18 cellular contexts compared by ENCODE assay signal in the genomic region with DNA sequence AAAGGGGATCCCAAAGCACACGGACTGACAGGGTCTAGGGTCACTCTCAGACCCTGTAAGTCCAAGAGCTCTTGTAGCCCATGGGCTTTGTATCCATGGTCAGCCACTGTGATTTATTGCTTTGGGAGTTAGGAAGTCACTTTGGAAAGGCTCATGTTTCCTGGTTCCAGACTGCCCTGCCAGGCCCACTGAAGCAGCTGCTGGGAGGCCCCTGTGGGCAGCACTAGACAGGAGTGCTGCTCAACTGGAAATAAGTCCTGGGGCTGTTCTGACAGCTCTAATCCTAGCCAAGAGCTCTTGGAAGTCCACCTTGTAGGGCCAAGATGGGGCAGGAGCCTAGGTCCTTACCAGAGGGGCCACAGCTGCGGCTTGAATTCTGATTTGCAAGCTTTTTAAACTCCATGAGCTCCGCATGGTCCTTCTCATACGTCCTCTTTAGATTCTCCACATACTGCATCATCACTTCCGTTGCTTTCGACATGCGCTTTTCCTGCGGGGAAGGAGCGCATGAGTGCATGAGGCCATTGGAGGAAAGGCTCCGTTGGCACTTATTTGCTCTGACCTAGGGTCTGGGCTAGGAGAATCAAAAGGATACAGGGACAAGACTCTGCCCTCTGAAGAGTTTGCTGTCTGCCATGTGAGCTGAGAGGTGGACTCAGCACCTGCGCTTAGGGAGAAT. TPM values are rescaled to one million over a fixed set of nuclear protein-coding genes. Genes with fewer than 3 reads are reported as not detected.
DNase-seq lines count a peak whose midpoint lies in the region; ATAC-seq and TF ChIP-seq lines count a peak whose summit lies in the region.
"Had no signal": no experiment of that assay in that cellular context is flagged by ENCODE, and none has a peak within 500 bp of the region (broad histone marks: within the 10 kb centered on the region; RNA-seq: fewer than 3 reads in every experiment).

No MANE protein-coding gene starts in this region.

- H3K27ac Mint-ChIP-seq in neural progenitor cell (peak overlapping the region; percentile 70), type B pancreatic cell (peak overlapping the region; percentile 8)
- H3K27ac Mint-ChIP-seq: activated CD8-positive, alpha-beta T cell treated with anti-CD3 and anti-CD28 coated beads for 36 hours; activated naive CD4-positive, alpha-beta T cell treated with anti-CD3 and anti-CD28 coated beads, Interleukin-2, amount 50 U/mL, for 72 hours had no signal

- intact Hi-C loops in cardiac septum (cut with DNase I), result no loop called here
- intact Hi-C loops in Right ventricle myocardium superior (cut with DNase I), result no loop called here
- intact Hi-C loops in esophagus squamous epithelium (cut with DNase I), result no loop called here

- H3K9me3 ChIP-seq in esophagus squamous epithelium (no peaks in the 10 kb centered on the region), neural progenitor cell (ENCODE audit: low read depth) (no peaks in the 10 kb centered on the region)
- H3K9me3 ChIP-seq: BLaER1 had no signal

- H3K4me3 ChIP-seq in esophagus squamous epithelium (no peak overlapping the region), neural progenitor cell (no peak overlapping the region)
- H3K4me3 ChIP-seq: BLaER1 had no signal

- TF ChIP-seq CTCF in esophagus squamous epithelium (IDR thresholded peaks at IDR 0.05) (no peak), neural progenitor cell (IDR thresholded peaks at IDR 0.05) (no peak), type B pancreatic cell (conservative IDR thresholded peaks at IDR 0.05) (no peak)

- H3K4me1 Mint-ChIP-seq in neural progenitor cell (peaks cover 13% of the 10 kb centered on the region), type B pancreatic cell (ENCODE audit: unreplicated experiment) (peaks cover 31% of the 10 kb centered on the region)

- no peaks in the 10 kb centered on the region for H3F3A ChIP-seq in neural progenitor cell (ENCODE audit: low read depth)

- H3K4me1 ChIP-seq in esophagus squamous epithelium (peaks cover 19 to 91% (median 33%) of the 10 kb centered on the region in 3 donors), neural progenitor cell (no peaks in the 10 kb centered on the region)

- H3K9ac ChIP-seq in neural progenitor cell, result no peak overlapping the region
- H3K9ac ChIP-seq: BLaER1 had no signal

- no peak overlapping the region for H3K4me2 ChIP-seq in neural progenitor cell
- H3K4me2 ChIP-seq: BLaER1 had no signal

- H3K9me3 Mint-ChIP-seq in neural progenitor cell (no peaks in the 10 kb centered on the region), type B pancreatic cell (peaks cover 12% of the 10 kb centered on the region)
- H3K9me3 Mint-ChIP-seq: activated CD8-positive, alpha-beta T cell treated with anti-CD3 and anti-CD28 coated beads for 36 hours had no signal

- peak overlapping the region; percentile 58 to 91 (median 82) for H3K27ac ChIP-seq in esophagus squamous epithelium
- no peak overlapping the region for H3K27ac ChIP-seq in neural progenitor cell
- H3K27ac ChIP-seq: BLaER1 had no signal

- no peaks in the 10 kb centered on the region for H4K20me1 ChIP-seq in neural progenitor cell (ENCODE audit: low read depth)
- H4K20me1 ChIP-seq: BLaER1 had no signal

- H3K27me3 Mint-ChIP-seq in neural progenitor cell (ENCODE audit: insufficient read depth, low read depth) (no peaks in the 10 kb centered on the region), type B pancreatic cell (no peaks in the 10 kb centered on the region)

- H3K79me2 ChIP-seq in neural progenitor cell (ENCODE audit: low read depth), result no peaks in the 10 kb centered on the region

- no peaks in the 10 kb centered on the region for H3K36me3 Mint-ChIP-seq in neural progenitor cell
- no peaks in the 10 kb centered on the region for H3K36me3 Mint-ChIP-seq in type B pancreatic cell
- H3K36me3 Mint-ChIP-seq: activated naive CD4-positive, alpha-beta T cell treated with anti-CD3 and anti-CD28 coated beads, Interleukin-2, amount 50 U/mL, for 72 hours had no signal

- WGBS in esophagus squamous epithelium, 2 donors, result 84 to 87% methylated on average over 10 of the region's 11 CpGs

- no peak for TF ChIP-seq POLR2A in esophagus squamous epithelium (IDR thresholded peaks at IDR 0.05)

- H3K4me3 Mint-ChIP-seq in neural progenitor cell, result no peak overlapping the region
- H3K4me3 Mint-ChIP-seq in type B pancreatic cell, result no peak overlapping the region
- H3K4me3 Mint-ChIP-seq: activated CD8-positive, alpha-beta T cell treated with anti-CD3 and anti-CD28 coated beads for 36 hours; activated T-cell treated with anti-CD3 and anti-CD28 coated beads, Interleukin-2, amount 50 U/mL, for 4 hours; naive thymus-derived CD8-positive, alpha-beta T cell had no signal

- no peaks in the 10 kb centered on the region for H3K27me3 ChIP-seq in esophagus squamous epithelium
- no peaks in the 10 kb centered on the region for H3K27me3 ChIP-seq in neural progenitor cell
- H3K27me3 ChIP-seq: BLaER1 had no signal

- ATAC-seq in Right ventricle myocardium superior (ENCODE audit: poor library complexity) (no peak), HG03095 (IDR thresholded peaks at IDR 0.05; ENCODE audit: unreplicated experiment) (no peak)
- ATAC-seq: activated CD8-positive, alpha-beta T cell treated with anti-CD3 and anti-CD28 coated beads for 36 hours; activated naive CD4-positive, alpha-beta T cell treated with anti-CD3 and anti-CD28 coated beads, Interleukin-2, amount 50 U/mL, for 72 hours; activated T-cell treated with anti-CD3 and anti-CD28 coated beads, Interleukin-2, amount 50 U/mL, for 4 hours; left ventricle myocardium superior; naive thymus-derived CD8-positive, alpha-beta T cell had no signal

- DNase-seq in cardiac septum (ENCODE audit: low spot score) (peak; percentile 89), Right ventricle myocardium superior (no peak), esophagus squamous epithelium (lab: John Stamatoyannopoulos, UW) (no peak), neural progenitor cell (ENCODE audit: low spot score) (no peak), type B pancreatic cell (ENCODE audit: extremely low spot score, unreplicated experiment) (no peak), NCI-H2081 treated with DMSO at 0.1 percent for 48 hours (lab: John Stamatoyannopoulos, UW) (no peak), GM19240 (ENCODE audit: insufficient read length, low spot score) (no peak)
- DNase-seq: activated CD8-positive, alpha-beta T cell treated with anti-CD3 and anti-CD28 coated beads for 36 hours; activated T-cell treated with anti-CD3 and anti-CD28 coated beads, Interleukin-2, amount 50 U/mL, for 4 hours; left ventricle myocardium superior; naive thymus-derived CD8-positive, alpha-beta T cell; NCI-H1694; stimulated activated CD4-positive, alpha-beta T cell treated with anti-CD3 and anti-CD28 coated beads, Interleukin-12 subunit alpha, Interleukin-12 subunit beta, amount 100 ng/mL, for 4 hours; trophoblast cell had no signal

- H2AFZ ChIP-seq in neural progenitor cell (replicated peaks), result no peak overlapping the region

- H3K36me3 ChIP-seq in esophagus squamous epithelium (peaks cover 0 to 6% (median 0%) of the 10 kb centered on the region in 3 donors), neural progenitor cell (no peaks in the 10 kb centered on the region)
- H3K36me3 ChIP-seq: BLaER1 had no signal

RNA-seq across cellular contexts. Expression of a gene that starts 32.2 kb away (rescaled TPM):
- total RNA-seq in cardiac septum (15.2 TPM), Right ventricle myocardium superior (77.2 TPM), esophagus squamous epithelium (10 to 100 TPM in 2 of 4 donors, 1 to 10 TPM in 1, under 1 TPM in 1; 0.42 to 66.8 (median 21.6) TPM), neural progenitor cell (ENCODE audit: low replicate concordance) (0.51 TPM in 1 of 2 replicates, not detected in the other), type B pancreatic cell (ENCODE audit: low replicate concordance) (not detected in 2 replicates)
- total RNA-seq: activated CD8-positive, alpha-beta T cell treated with anti-CD3 and anti-CD28 coated beads for 36 hours; activated naive CD4-positive, alpha-beta T cell treated with anti-CD3 and anti-CD28 coated beads, Interleukin-2, amount 50 U/mL, for 72 hours; MCF 10A; naive thymus-derived CD8-positive, alpha-beta T cell had no signal

RNA-seq across cellular contexts. Expression of a gene that starts 59.7 kb away (rescaled TPM):
- total RNA-seq in cardiac septum (36.8 TPM), Right ventricle myocardium superior (41.4 TPM), esophagus squamous epithelium (10 to 100 TPM; 51.7 to 88.4 (median 56.9) TPM), neural progenitor cell (ENCODE audit: low replicate concordance) (33.9 and 49.3 TPM in 2 replicates), type B pancreatic cell (ENCODE audit: low replicate concordance) (43.2 and 86.4 TPM in 2 replicates)
